In the genomic region with DNA sequence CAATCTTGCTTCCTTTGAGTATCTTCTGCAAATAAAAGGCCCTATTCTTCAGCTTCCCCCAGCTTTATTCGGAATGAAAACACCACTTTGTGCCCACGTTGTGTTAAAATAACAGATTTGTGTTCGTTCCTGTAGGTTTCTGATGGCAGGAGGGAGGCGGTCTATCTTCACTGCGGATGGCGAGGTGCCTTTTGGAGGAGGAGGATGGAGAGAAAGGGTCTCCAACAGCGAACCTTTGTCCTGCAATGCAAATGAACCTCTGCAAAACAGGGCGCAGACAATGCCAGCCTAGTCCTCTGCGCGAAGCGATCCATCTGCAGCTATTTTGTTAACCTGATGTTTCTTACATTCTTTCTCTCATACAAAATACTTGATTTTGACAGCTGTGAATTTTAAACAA, we compare ENCODE assay signal across 22 cellular contexts.
DNase-seq lines count a peak whose midpoint lies in the region; ATAC-seq and TF ChIP-seq lines count a peak whose summit lies in the region.
"Had no signal": no experiment of that assay in that cellular context is flagged by ENCODE, and none has a peak within 500 bp of the region (broad histone marks: within the 10 kb centered on the region; RNA-seq: fewer than 3 reads in every experiment).

No MANE protein-coding gene starts in this region.

- BruUV-seq in MCF 10A (replicated peaks; lab: Mats Ljungman, UMichigan) (no TSS peak), mammary epithelial cell (replicated peaks; lab: Mats Ljungman, UMichigan) (no TSS peak)

- no peaks in the 10 kb centered on the region for H3K9me3 Mint-ChIP-seq in MCF 10A (ENCODE audit: unreplicated experiment)
- H3K9me3 Mint-ChIP-seq: activated naive CD8-positive, alpha-beta T cell treated with anti-CD3 and anti-CD28 coated beads for 36 hours; mesothelial cell of epicardium; T-cell had no signal

- peaks cover 63% of the 10 kb centered on the region for H3K4me1 Mint-ChIP-seq in MCF 10A (ENCODE audit: insufficient read depth, unreplicated experiment)
- H3K4me1 Mint-ChIP-seq: activated naive CD8-positive, alpha-beta T cell treated with anti-CD3 and anti-CD28 coated beads for 36 hours; B cell had no signal

- H3K79me2 ChIP-seq in mammary epithelial cell (ENCODE audit: insufficient read depth, low read length) (no peaks in the 10 kb centered on the region), neural cell (replicated peaks; ENCODE audit: insufficient read depth, low read length) (no peaks in the 10 kb centered on the region), MM.1S (ENCODE audit: low read length) (no peaks in the 10 kb centered on the region)

- H3K4me3 ChIP-seq in mammary epithelial cell (replicated peaks in 1 of 3; ENCODE audit: insufficient read depth in 1 of 3, low read depth in 2 of 3, low read length in 3 of 3) (no peak overlapping the region), neural cell (ENCODE audit: low read length) (peak overlapping the region; percentile 30), upper lobe of right lung (no peak overlapping the region), MM.1S (ENCODE audit: low read length) (no peak overlapping the region)
- H3K4me3 ChIP-seq: PC-9, uterus had no signal

- no peak overlapping the region for H2AFZ ChIP-seq in mammary epithelial cell (ENCODE audit: low read depth, low read length)
- H2AFZ ChIP-seq in neural cell (ENCODE audit: low read depth, low read length): no peak overlapping the region
- H2AFZ ChIP-seq in MM.1S (ENCODE audit: low read length): no peak overlapping the region
- H2AFZ ChIP-seq: PC-9 had no signal

- POLR2A ChIA-PET in MCF 10A (lab: Yijun Ruan, JAX): interaction anchor here (0.6 to 8.8 kb wide), 13 partner anchors 12 to 883 kb away, joined by 3 to 190 read pairs (median 4); partner anchors contain the start of genes IRX3 and IRX5

- no peaks in the 10 kb centered on the region for H3K27me3 Mint-ChIP-seq in MCF 10A (ENCODE audit: insufficient read depth, unreplicated experiment)

- H3K27ac ChIP-seq in mammary epithelial cell (ENCODE audit: insufficient read depth, low read depth, low read length) (no peak overlapping the region), neural cell (ENCODE audit: low read length) (no peak overlapping the region), upper lobe of right lung (peak overlapping the region; percentile 74), MM.1S (ENCODE audit: low read length) (no peak overlapping the region)
- H3K27ac ChIP-seq: 22Rv1, neutrophil, PC-9, uterus had no signal

- H3K9ac ChIP-seq in mammary epithelial cell (ENCODE audit: insufficient read depth, low read length): no peak overlapping the region
- no peak overlapping the region for H3K9ac ChIP-seq in neural cell (ENCODE audit: low read length)
- H3K9ac ChIP-seq in MM.1S (ENCODE audit: low read length): no peak overlapping the region

- H3K9me2 ChIP-seq in neural cell (ENCODE audit: insufficient read depth, low read length) (no peaks in the 10 kb centered on the region), MM.1S (replicated peaks; ENCODE audit: insufficient read depth, low read length) (no peaks in the 10 kb centered on the region)

- peak overlapping the region; percentile 41 for H3K4me3 Mint-ChIP-seq in MCF 10A (ENCODE audit: unreplicated experiment)
- H3K4me3 Mint-ChIP-seq: activated naive CD8-positive, alpha-beta T cell treated with anti-CD3 and anti-CD28 coated beads for 36 hours; B cell; mesothelial cell of epicardium; T-cell had no signal

- no peak for TF ChIP-seq CTCF in MCF 10A (IDR thresholded peaks at IDR 0.05; ENCODE audit: unreplicated experiment)
- no peak for TF ChIP-seq CTCF in mammary epithelial cell (conservative IDR thresholded peaks at IDR 0.05 in 1 of 2, IDR thresholded peaks at IDR 0.05 in 1 of 2; ENCODE audit: extremely low read depth in 1 of 2, insufficient read depth in 1 of 2, low read depth in 1 of 2, low read length in 2 of 2)
- no peak for TF ChIP-seq CTCF in neural cell (IDR thresholded peaks at IDR 0.05; ENCODE audit: poor library complexity, severe bottlenecking)
- no peak for TF ChIP-seq CTCF in upper lobe of right lung (IDR thresholded peaks at IDR 0.05)
- no peak for TF ChIP-seq CTCF in MM.1S (IDR thresholded peaks at IDR 0.05; ENCODE audit: low read length)

- CTCF ChIA-PET in MCF 10A (lab: Yijun Ruan, JAX): interaction anchor here (0.5 to 1.4 kb wide), 5 partner anchors 66 to 369 kb away, joined by 3 to 5 read pairs (median 3); partner anchors contain the start of gene IRX5
- CTCF ChIA-PET in mammary epithelial cell (lab: Charles Lee; ENCODE audit: low non-redundant PET): interaction anchor here (0.5 kb wide), 1 partner anchor 1102 kb away, joined by 3 read pairs; no protein-coding TSS in a partner anchor

- H3F3A ChIP-seq in neural cell (ENCODE audit: insufficient read depth, low read length, poor library complexity, severe bottlenecking) (no peaks in the 10 kb centered on the region), MM.1S (ENCODE audit: insufficient read depth, low read length) (no peaks in the 10 kb centered on the region)

- dilution Hi-C loops in mammary epithelial cell (cut with HindIII; ENCODE audit: low sequenced_read_pairs): no loop called here

- ATAC-seq in upper lobe of right lung: no peak
- no peak for ATAC-seq in GM21619 (IDR thresholded peaks at IDR 0.05; ENCODE audit: unreplicated experiment)
- ATAC-seq: T-cell had no signal

- no peaks in the 10 kb centered on the region for H4K20me1 ChIP-seq in mammary epithelial cell (ENCODE audit: insufficient read depth, low read length)
- no peaks in the 10 kb centered on the region for H4K20me1 ChIP-seq in neural cell (ENCODE audit: insufficient read depth)
- H4K20me1 ChIP-seq in MM.1S (ENCODE audit: insufficient read depth, low read length): no peaks in the 10 kb centered on the region

- no peak overlapping the region for H3K27ac Mint-ChIP-seq in MCF 10A (ENCODE audit: low read depth, unreplicated experiment)
- H3K27ac Mint-ChIP-seq: activated naive CD8-positive, alpha-beta T cell treated with anti-CD3 and anti-CD28 coated beads for 36 hours; B cell; mesothelial cell of epicardium; T-cell had no signal

- in situ Hi-C loops in mammary epithelial cell (cut with MboI; ENCODE audit: low sequenced_read_pairs in 2 of 2): no loop called here

- peaks cover 56% of the 10 kb centered on the region for H3K4me1 ChIP-seq in mammary epithelial cell (ENCODE audit: insufficient read depth, low read length)
- H3K4me1 ChIP-seq in upper lobe of right lung: peaks cover 18% of the 10 kb centered on the region
- H3K4me1 ChIP-seq in MM.1S (ENCODE audit: low read length): no peaks in the 10 kb centered on the region

- H3K36me3 Mint-ChIP-seq in MCF 10A (ENCODE audit: insufficient read depth, unreplicated experiment): peaks cover 9% of the 10 kb centered on the region
- H3K36me3 Mint-ChIP-seq: activated naive CD8-positive, alpha-beta T cell treated with anti-CD3 and anti-CD28 coated beads for 36 hours; mesothelial cell of epicardium; T-cell had no signal

- DNase-seq in MCF 10A (ENCODE audit: unreplicated experiment) (no peak), mammary epithelial cell (no peak), iPS DF 4.7 (ENCODE audit: extremely low read depth, low spot score) (peak; percentile 82), upper lobe of right lung (no peak), MM.1S (no peak), 8988T (no peak)
- DNase-seq: activated CD4-positive, alpha-beta T cell treated with anti-CD3 and anti-CD28 coated beads for 4 hours; activated naive CD8-positive, alpha-beta T cell treated with anti-CD3 and anti-CD28 coated beads for 36 hours; COR-L47; kidney glomerular epithelial cell; NCI-H187; NCI-H2227 treated with DMSO at 0.1 percent for 48 hours; SIG-M5; T-cell; uterus had no signal

- intact Hi-C loops in MCF 10A (cut with micrococcal nuclease) (no loop called here), mammary epithelial cell (cut with micrococcal nuclease) (no loop called here), upper lobe of right lung (cut with DNase I) (no loop called here)

- H3K27me3 ChIP-seq in mammary epithelial cell (ENCODE audit: insufficient read depth, low read length) (no peaks in the 10 kb centered on the region), neural cell (ENCODE audit: insufficient read depth, low read depth, low read length) (peaks cover 76% of the 10 kb centered on the region), upper lobe of right lung (no peaks in the 10 kb centered on the region), MM.1S (replicated peaks; ENCODE audit: insufficient read depth, low read length) (no peaks in the 10 kb centered on the region)
- H3K27me3 ChIP-seq: uterus had no signal

- TF ChIP-seq EP300 in neural cell (conservative IDR thresholded peaks at IDR 0.05; ENCODE audit: poor library complexity, severe bottlenecking): no peak

- TF ChIP-seq RAD21 in neural cell (conservative IDR thresholded peaks at IDR 0.05): no peak

- H3K9me3 ChIP-seq in mammary epithelial cell (replicated peaks; ENCODE audit: insufficient read depth, low read length) (no peaks in the 10 kb centered on the region), neural cell (ENCODE audit: low read length) (no peaks in the 10 kb centered on the region), upper lobe of right lung (no peaks in the 10 kb centered on the region), MM.1S (replicated peaks; ENCODE audit: insufficient read depth, low read length) (no peaks in the 10 kb centered on the region)
- H3K9me3 ChIP-seq: neutrophil, uterus had no signal

- H3K4me2 ChIP-seq in mammary epithelial cell (ENCODE audit: insufficient read depth, low read depth, low read length): no peak overlapping the region
- no peak overlapping the region for H3K4me2 ChIP-seq in neural cell (ENCODE audit: low read length)
- H3K4me2 ChIP-seq in MM.1S (ENCODE audit: low read depth, low read length): no peak overlapping the region
- H3K4me2 ChIP-seq: PC-9 had no signal

- 67% methylated on average over 11 of the region's 11 CpGs for WGBS in mammary epithelial cell (ENCODE audit: low coverage, missing lambda C conversion rate)

- H3K36me3 ChIP-seq in mammary epithelial cell (ENCODE audit: insufficient read depth, low read length) (no peaks in the 10 kb centered on the region), neural cell (ENCODE audit: insufficient read depth, low read length) (no peaks in the 10 kb centered on the region), upper lobe of right lung (no peaks in the 10 kb centered on the region), MM.1S (replicated peaks; ENCODE audit: insufficient read depth, low read length) (no peaks in the 10 kb centered on the region)
- H3K36me3 ChIP-seq: neutrophil, uterus had no signal

TF ChIP-seq in neural cell, 6 proteins besides CTCF, POLR2A, EP300 and RAD21 (continues in another document):
- no peak for TF ChIP-seq EZH2 (IDR thresholded peaks at IDR 0.05; ENCODE audit: borderline replicate concordance, insufficient read depth, low read length, poor library complexity, severe bottlenecking)
- TF ChIP-seq TAF1 (IDR thresholded peaks at IDR 0.05; ENCODE audit: low read depth): no peak
- no peak for TF ChIP-seq MXI1 (conservative IDR thresholded peaks at IDR 0.05; ENCODE audit: poor library complexity, severe bottlenecking)
- TF ChIP-seq SMC3 (conservative IDR thresholded peaks at IDR 0.05; ENCODE audit: poor library complexity): no peak
